33 cellular contexts compared by ENCODE assay signal in the genomic region with DNA sequence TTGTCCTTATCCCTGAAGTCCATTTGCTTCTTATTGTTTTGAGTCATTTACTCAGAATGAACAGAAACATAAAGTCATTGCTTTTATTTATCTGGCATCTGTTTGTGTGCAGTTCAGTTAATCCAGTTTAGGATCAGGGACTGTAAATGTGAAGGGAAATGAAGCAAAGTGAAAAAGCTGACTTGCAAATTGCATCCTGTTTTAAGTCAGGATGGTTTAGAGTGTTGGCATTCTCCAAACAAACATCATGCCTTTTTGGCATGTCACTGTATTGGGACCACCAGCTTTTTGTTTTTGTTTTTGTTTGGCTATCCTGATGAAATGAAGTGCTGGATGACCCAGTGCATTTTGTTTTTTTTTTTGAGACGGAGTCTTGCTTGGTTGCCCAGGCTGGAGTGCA.
"Had no signal": no experiment of that assay in that cellular context is flagged by ENCODE, and none has a peak within 500 bp of the region (broad histone marks: within the 10 kb centered on the region; RNA-seq: fewer than 3 reads in every experiment).

No MANE protein-coding gene starts in this region.

- H3K27ac Mint-ChIP-seq: activated B cell treated with CpG ODN at 0.5 μM for 24 hours; activated CD4-positive, alpha-beta T cell treated with anti-CD3 and anti-CD28 coated beads for 36 hours; activated CD4-positive, alpha-beta T cell treated with anti-CD3 and anti-CD28 coated beads, Interleukin-2, amount 10 ng/mL, durations not matched to agents 7 days and 5 days; activated CD8-positive, alpha-beta T cell treated with anti-CD3 and anti-CD28 coated beads for 36 hours; activated naive CD4-positive, alpha-beta T cell treated with anti-CD3 and anti-CD28 coated beads, Interleukin-2, amount 50 U/mL, for 72 hours; activated naive CD8-positive, alpha-beta T cell treated with anti-CD3 and anti-CD28 coated beads, Interleukin-2, amount 10 ng/mL, durations not matched to agents 7 days and 5 days; dendritic cell treated with granulocyte-macrophage colony-stimulating factor and Interleukin-4, amounts not matched to agents 40 ng/mL and 50 ng/mL, for 4 days; endodermal cell; T-helper 17 cell; T-helper 2 cell treated with Interferon-gamma antibody and Interleukin-4, amounts not matched to agents 5 μg/mL and 100 μg/mL, for 36 hours had no signal

- H3K79me2 ChIP-seq: hepatocyte had no signal

- H3K27ac ChIP-seq: brain microvascular endothelial cell, coronary artery, dorsolateral prefrontal cortex, foreskin keratinocyte, gastrocnemius medialis, heart right ventricle, hepatocyte, WERI-Rb-1 had no signal

- H3K4me1 Mint-ChIP-seq: central memory CD8-positive, alpha-beta T cell; endodermal cell; T-helper 17 cell had no signal

- DNase-seq: activated B cell treated with CpG ODN at 0.5 μM for 24 hours; activated CD4-positive, alpha-beta T cell treated with anti-CD3 and anti-CD28 coated beads for 36 hours; activated CD4-positive, alpha-beta T cell treated with anti-CD3 and anti-CD28 coated beads, Interleukin-2, amount 10 ng/mL, durations not matched to agents 7 days and 5 days; activated CD4-positive, alpha-beta T cell treated with anti-CD3 and anti-CD28 coated beads, Interleukin-2, amount 50 U/mL, for 4 hours; activated CD8-positive, alpha-beta memory T cell treated with anti-CD3 and anti-CD28 coated beads for 24 hours; activated CD8-positive, alpha-beta T cell treated with anti-CD3 and anti-CD28 coated beads for 36 hours; activated gamma-delta T cell; activated naive CD4-positive, alpha-beta T cell; activated naive CD4-positive, alpha-beta T cell treated with anti-CD3 and anti-CD28 coated beads, Interleukin-2, amount 10 ng/mL, durations not matched to agents 7 days and 5 days; activated naive CD8-positive, alpha-beta T cell treated with anti-CD3 and anti-CD28 coated beads, Interleukin-2, amount 10 ng/mL, durations not matched to agents 7 days and 5 days; activated T-cell treated with anti-CD3 and anti-CD28 coated beads, Interleukin-2, amount 50 U/mL, for 4 hours; amniotic stem cell; anterior cingulate cortex; brain microvascular endothelial cell; dorsolateral prefrontal cortex; effector memory CD4-positive, alpha-beta T cell; foreskin keratinocyte; gastrocnemius medialis; glutamatergic neuron; heart right ventricle; T-helper 1 cell; T-helper 17 cell; T1000; WERI-Rb-1 had no signal

- H3K9me3 Mint-ChIP-seq: central memory CD8-positive, alpha-beta T cell; endodermal cell had no signal

- H3K4me3 ChIP-seq: coronary artery, dorsolateral prefrontal cortex, gastrocnemius medialis, heart right ventricle, hepatocyte had no signal

- H2AFZ ChIP-seq: hepatocyte had no signal

- ATAC-seq: activated CD4-positive, alpha-beta T cell treated with anti-CD3 and anti-CD28 coated beads for 36 hours; activated CD4-positive, CD25-positive, alpha-beta regulatory T cell treated with anti-CD3 and anti-CD28 coated beads, Interleukin-2, amount 50 U/mL, for 24 hours; activated CD8-positive, alpha-beta T cell treated with anti-CD3 and anti-CD28 coated beads for 36 hours; activated naive CD4-positive, alpha-beta T cell treated with anti-CD3 and anti-CD28 coated beads, Interleukin-2, amount 50 U/mL, for 72 hours; activated T-cell treated with anti-CD3 and anti-CD28 coated beads, Interleukin-2, amount 50 U/mL, for 4 hours; esophagus mucosa; foreskin keratinocyte; gastrocnemius medialis; heart right ventricle; T-helper 17 cell had no signal

- H3K36me3 ChIP-seq: brain microvascular endothelial cell, gastrocnemius medialis had no signal

- H3K4me1 ChIP-seq: foreskin keratinocyte had no signal

- H3K4me3 Mint-ChIP-seq: activated B cell treated with CpG ODN at 0.5 μM for 24 hours; activated CD4-positive, alpha-beta T cell treated with anti-CD3 and anti-CD28 coated beads for 36 hours; activated CD4-positive, alpha-beta T cell treated with anti-CD3 and anti-CD28 coated beads, Interleukin-2, amount 10 ng/mL, durations not matched to agents 7 days and 5 days; activated CD8-positive, alpha-beta T cell treated with anti-CD3 and anti-CD28 coated beads for 36 hours; activated naive CD4-positive, alpha-beta T cell treated with anti-CD3 and anti-CD28 coated beads, Interleukin-2, amount 10 ng/mL, durations not matched to agents 7 days and 5 days; activated naive CD8-positive, alpha-beta T cell treated with anti-CD3 and anti-CD28 coated beads, Interleukin-2, amount 10 ng/mL, durations not matched to agents 7 days and 5 days; activated T-cell treated with anti-CD3 and anti-CD28 coated beads, Interleukin-2, amount 50 U/mL, for 4 hours; central memory CD8-positive, alpha-beta T cell; dendritic cell treated with granulocyte-macrophage colony-stimulating factor and Interleukin-4, amounts not matched to agents 40 ng/mL and 50 ng/mL, for 4 days; endodermal cell; T-helper 17 cell; T-helper 2 cell treated with Interferon-gamma antibody and Interleukin-4, amounts not matched to agents 5 μg/mL and 100 μg/mL, for 36 hours had no signal

- H3K27me3 Mint-ChIP-seq: activated B cell treated with CpG ODN at 0.5 μM for 24 hours; activated CD4-positive, alpha-beta T cell treated with anti-CD3 and anti-CD28 coated beads for 36 hours; activated CD4-positive, alpha-beta T cell treated with anti-CD3 and anti-CD28 coated beads, Interleukin-2, amount 10 ng/mL, durations not matched to agents 7 days and 5 days; activated CD8-positive, alpha-beta T cell treated with anti-CD3 and anti-CD28 coated beads for 36 hours; activated naive CD4-positive, alpha-beta T cell treated with anti-CD3 and anti-CD28 coated beads, Interleukin-2, amount 10 ng/mL, durations not matched to agents 7 days and 5 days; central memory CD8-positive, alpha-beta T cell; T-helper 17 cell had no signal

- H3K9me3 ChIP-seq: gastrocnemius medialis, heart right ventricle had no signal

- H3K4me2 ChIP-seq: hepatocyte had no signal

- H3K27me3 ChIP-seq: brain microvascular endothelial cell, dorsolateral prefrontal cortex, foreskin keratinocyte, gastrocnemius medialis, heart right ventricle, hepatocyte had no signal
